In genomic region chr1:115098979-115099692, GRCh38 we compare ENCODE assay signal across 8 cellular contexts. TPM values are rescaled to one million over a fixed set of nuclear protein-coding genes. Genes with fewer than 3 reads are reported as not detected.
DNase-seq lines count a peak whose midpoint lies in the region; ATAC-seq, FAIRE-seq and TF ChIP-seq lines count a peak whose summit lies in the region.

No MANE protein-coding gene starts in this region.

- H3K27ac ChIP-seq in A549 (no peak overlapping the region), OCI-LY3 (ENCODE audit: low read length) (peak overlapping the region; percentile 61), spleen (peak overlapping the region; percentile 54 to 93 (median 88))

- ATAC-seq in A549 = peak in 1 of 2 experiments; percentile 29; a peak in 1 of 6 replicates
- peak; percentile 89 for ATAC-seq in GM19025 (IDR thresholded peaks at IDR 0.05; ENCODE audit: low read depth, unreplicated experiment)
- ATAC-seq in HG03159 (IDR thresholded peaks at IDR 0.05; ENCODE audit: unreplicated experiment) = peak; percentile 90
- peak; percentile 94 for ATAC-seq in Right ventricle myocardium superior (ENCODE audit: poor library complexity)

- CTCF ChIA-PET in A549 (lab: Yijun Ruan, JAX) = interaction anchor here (0.7 to 2.1 kb wide), 2 partner anchors 9 to 14 kb away, joined by 4 to 10 read pairs; no protein-coding TSS in a partner anchor

- no peak for TF ChIP-seq POLR2A in A549 (IDR thresholded peaks at IDR 0.05; ENCODE audit: low read length)
- no peak for TF ChIP-seq POLR2A in spleen (IDR thresholded peaks at IDR 0.05)

- H3K9me3 Mint-ChIP-seq in activated T-helper 1 cell treated with anti-CD3 and anti-CD28 coated beads, Interleukin-12 subunit alpha, Interleukin-12 subunit beta, Interleukin-2, Interleukin-4 antibody, amounts not matched to agents 30 ng/mL and 10 ng/mL and 1 ng/mL, durations not matched to agents 14 hours and 24 hours and 36 hours = no peaks in the 10 kb centered on the region

- no peak for TF ChIP-seq RAD21 in A549 (conservative IDR thresholded peaks at IDR 0.05 in 1 of 2, IDR thresholded peaks at IDR 0.05 in 1 of 2)

- TF ChIP-seq EP300 in A549 (IDR thresholded peaks at IDR 0.05) = no peak

- WGBS in A549 (ENCODE audit: missing lambda C conversion rate) = 55% methylated on average over 13 of the region's 13 CpGs
- 16 to 34% (median 22%) methylated on average over 13 of the region's 13 CpGs for WGBS in spleen, 5 donors

- H3K9ac ChIP-seq in OCI-LY3 (ENCODE audit: low read length) = peak overlapping the region; percentile 56

- H3K4me3 ChIP-seq in A549 (no peak overlapping the region), OCI-LY3 (ENCODE audit: low read length) (peak overlapping the region; percentile 81), spleen (peak overlapping the region in 7 of 8 donors; percentile 2 to 61 (median 31)), HAP-1 (no peak overlapping the region)

- H3K4me2 ChIP-seq in A549 = peak overlapping the region; percentile 24; the same call in 2 of the 3 replicates
- peak overlapping the region; percentile 98 for H3K4me2 ChIP-seq in OCI-LY3 (ENCODE audit: low read length)

- peak overlapping the region; percentile 89 for H3K4me3 Mint-ChIP-seq in activated T-helper 1 cell treated with anti-CD3 and anti-CD28 coated beads, Interleukin-12 subunit alpha, Interleukin-12 subunit beta, Interleukin-2, Interleukin-4 antibody, amounts not matched to agents 30 ng/mL and 10 ng/mL and 1 ng/mL, durations not matched to agents 14 hours and 24 hours and 36 hours

- FAIRE-seq in A549 (lab: Jason Lieb, UNC) = no peak

- in situ Hi-C loops in HAP-1 (cut with MboI; ENCODE audit: low sequenced_read_pairs) = no loop called here

- TF ChIP-seq CTCF in A549 (IDR thresholded peaks at IDR 0.05) (no peak), OCI-LY3 (IDR thresholded peaks at IDR 0.05; ENCODE audit: low read depth, low read length) (no peak), spleen (IDR thresholded peaks at IDR 0.05 in 8 of 11, conservative IDR thresholded peaks at IDR 0.05 in 3 of 11) (no peak)

- no peaks in the 10 kb centered on the region for H4K20me1 ChIP-seq in OCI-LY3 (ENCODE audit: insufficient read depth, low read length)

- H3K4me1 ChIP-seq in A549 (no peaks in the 10 kb centered on the region), OCI-LY3 (ENCODE audit: low read length) (peaks cover 18% of the 10 kb centered on the region), spleen (peaks cover 3 to 30% (median 15%) of the 10 kb centered on the region in 6 donors), HAP-1 (no peaks in the 10 kb centered on the region)

- POLR2A ChIA-PET in A549 (lab: Yijun Ruan, JAX) = no interaction called here

- peak overlapping the region; percentile 98 for H3K27ac Mint-ChIP-seq in activated T-helper 1 cell treated with anti-CD3 and anti-CD28 coated beads, Interleukin-12 subunit alpha, Interleukin-12 subunit beta, Interleukin-2, Interleukin-4 antibody, amounts not matched to agents 30 ng/mL and 10 ng/mL and 1 ng/mL, durations not matched to agents 14 hours and 24 hours and 36 hours

- intact Hi-C loops in activated T-helper 1 cell treated with anti-CD3 and anti-CD28 coated beads, Interleukin-12 subunit alpha, Interleukin-12 subunit beta, Interleukin-2, Interleukin-4 antibody, amounts not matched to agents 30 ng/mL and 10 ng/mL and 1 ng/mL, durations not matched to agents 14 hours and 24 hours and 36 hours (cut with micrococcal nuclease) = loop anchor here (1.0 to 10.0 kb wide), 7 partner anchors 8 to 906 kb away; partner anchors contain the start of genes CSDE1, SIKE1 and TRIM33
- intact Hi-C loops in Right ventricle myocardium superior (cut with DNase I) (no loop called here), spleen (cut with DNase I; ENCODE audit: low total_unique reads) (no loop called here)

- peaks cover 16% of the 10 kb centered on the region for H3K27me3 Mint-ChIP-seq in activated T-helper 1 cell treated with anti-CD3 and anti-CD28 coated beads, Interleukin-12 subunit alpha, Interleukin-12 subunit beta, Interleukin-2, Interleukin-4 antibody, amounts not matched to agents 30 ng/mL and 10 ng/mL and 1 ng/mL, durations not matched to agents 14 hours and 24 hours and 36 hours (ENCODE audit: insufficient read depth)

- H3K79me2 ChIP-seq in OCI-LY3 (ENCODE audit: low read length) = no peaks in the 10 kb centered on the region

- DNase-seq in A549 (ENCODE audit: low read depth in 1 of 2, low spot score in 1 of 2) (peak in 1 of 2 experiments; percentile 46), Right ventricle myocardium superior (no peak), spleen (peak; percentile 88), HAP-1 (ENCODE audit: low spot score in 2 of 2) (no peak)
- peak; percentile 70 for DNase-seq in activated T-helper 1 cell treated with anti-CD3 and anti-CD28 coated beads, Interleukin-12 subunit alpha, Interleukin-12 subunit beta, Interleukin-2, Interleukin-4 antibody, amounts not matched to agents 30 ng/mL and 10 ng/mL and 1 ng/mL, durations not matched to agents 14 hours and 24 hours and 36 hours (ENCODE audit: low spot score)

- H3K27me3 ChIP-seq in OCI-LY3 (ENCODE audit: low read depth, low read length) (peaks cover 9% of the 10 kb centered on the region), spleen (replicated peaks in 1 of 7) (no peaks in the 10 kb centered on the region), HAP-1 (ENCODE audit: low read depth) (no peaks in the 10 kb centered on the region; the same call in 1 of the 2 replicates)

- H3K36me3 Mint-ChIP-seq in activated T-helper 1 cell treated with anti-CD3 and anti-CD28 coated beads, Interleukin-12 subunit alpha, Interleukin-12 subunit beta, Interleukin-2, Interleukin-4 antibody, amounts not matched to agents 30 ng/mL and 10 ng/mL and 1 ng/mL, durations not matched to agents 14 hours and 24 hours and 36 hours (ENCODE audit: low read depth) = no peaks in the 10 kb centered on the region

- H3K9me3 ChIP-seq in A549 = no peaks in the 10 kb centered on the region
- no peaks in the 10 kb centered on the region for H3K9me3 ChIP-seq in OCI-LY3 (ENCODE audit: insufficient read depth, low read length)
- no peaks in the 10 kb centered on the region for H3K9me3 ChIP-seq in spleen
- H3K9me3 ChIP-seq in HAP-1 = no peaks in the 10 kb centered on the region

- H2AFZ ChIP-seq in OCI-LY3 (ENCODE audit: low read depth, low read length) = peak overlapping the region; percentile 34; the same call in 1 of the 2 replicates

- H3K36me3 ChIP-seq in OCI-LY3 (replicated peaks; ENCODE audit: low read depth, low read length) = no peaks in the 10 kb centered on the region
- H3K36me3 ChIP-seq in spleen = no peaks in the 10 kb centered on the region
- H3K36me3 ChIP-seq in HAP-1 (replicated peaks) = no peaks in the 10 kb centered on the region

- H3K4me1 Mint-ChIP-seq in activated T-helper 1 cell treated with anti-CD3 and anti-CD28 coated beads, Interleukin-12 subunit alpha, Interleukin-12 subunit beta, Interleukin-2, Interleukin-4 antibody, amounts not matched to agents 30 ng/mL and 10 ng/mL and 1 ng/mL, durations not matched to agents 14 hours and 24 hours and 36 hours (ENCODE audit: low read depth) = peaks cover 30% of the 10 kb centered on the region

TF ChIP-seq in A549, 52 proteins besides CTCF, POLR2A, EP300 and RAD21 (continues in another document):
- TF ChIP-seq HMGXB4 (CRISPR knock-in tag; IDR thresholded peaks at IDR 0.05; ENCODE audit: borderline replicate concordance) (no peak), MAFK (IDR thresholded peaks at IDR 0.05; ENCODE audit: partially characterized antibody) (no peak), HOXB5 (CRISPR knock-in tag; IDR thresholded peaks at IDR 0.05) (no peak), CBX2 (IDR thresholded peaks at IDR 0.05; ENCODE audit: borderline replicate concordance, low read depth) (no peak), NR3C1 (IDR thresholded peaks at IDR 0.05) (no peak), ZSCAN20 (CRISPR knock-in tag; IDR thresholded peaks at IDR 0.05) (no peak), ATOH8 (CRISPR knock-in tag; IDR thresholded peaks at IDR 0.05; ENCODE audit: low read depth) (no peak), USF2 (IDR thresholded peaks at IDR 0.05) (no peak)

RNA-seq across cellular contexts. Expression of gene TSPAN2, which starts 9.8 kb away (rescaled TPM):
- 1.4 and 1.7 TPM in 2 replicates for polyA plus RNA-seq in A549 (2011; rRNA removed)
- polyA plus RNA-seq in A549 (2012; cell fraction: cytosol; rRNA removed) = 0.30 and 0.58 TPM in 2 replicates
- polyA plus RNA-seq in A549 (2012; cell fraction: nucleus; rRNA removed) = 0.16 and 0.24 TPM in 2 replicates
- polyA plus RNA-seq in A549 (2017; fragmentation: RNase III; extraction: RNeasy Plus Mini Kit Qiagen cat#74134 plus additional on column Dnase treatment) = 2.1 to 3.2 TPM (median 2.7 TPM) in 3 replicates
- polyA minus RNA-seq in A549 (2011; rRNA and poly(A)+ RNA removed) = 0.29 and 1.4 TPM in 2 replicates
- total RNA-seq in activated T-helper 1 cell treated with anti-CD3 and anti-CD28 coated beads, Interleukin-12 subunit alpha, Interleukin-12 subunit beta, Interleukin-2, Interleukin-4 antibody, amounts not matched to agents 30 ng/mL and 10 ng/mL and 1 ng/mL, durations not matched to agents 14 hours and 24 hours and 36 hours = 0.34 and 0.44 TPM in 2 replicates
- 12.2 TPM for total RNA-seq in Right ventricle myocardium superior
- total RNA-seq in spleen = 10 to 100 TPM in 1 of 7 donors, 1 to 10 TPM in 6; 4.2 to 14.7 (median 5.4) TPM
- polyA plus RNA-seq in spleen = 1 to 10 TPM in 2 of 3 donors, under 1 TPM in 1; 0.59 to 1.6 (median 1.0) TPM

Comparison
In these comparisons a context has a peak if more than half of its experiments do, and no peak if none do; other contexts are left out.
1. DNase-seq: peak in activated T-helper 1 cell treated with anti-CD3 and anti-CD28 coated beads, Interleukin-12 subunit alpha, Interleukin-12 subunit beta, Interleukin-2, Interleukin-4 antibody, amounts not matched to agents 30 ng/mL and 10 ng/mL and 1 ng/mL, durations not matched to agents 14 hours and 24 hours and 36 hours (single experiment) and spleen (single experiment); none in Right ventricle myocardium superior (single experiment) and HAP-1 (0 of 2).
2. H3K27ac ChIP-seq: peak in OCI-LY3 (single experiment) and spleen (8 of 8); none in A549 (0 of 2).
3. H3K4me3 ChIP-seq: peak in OCI-LY3 (single experiment) and spleen (7 of 8); none in A549 (single experiment) and HAP-1 (single experiment).